ENCODE assay signal across 25 cellular contexts in the genomic region with DNA sequence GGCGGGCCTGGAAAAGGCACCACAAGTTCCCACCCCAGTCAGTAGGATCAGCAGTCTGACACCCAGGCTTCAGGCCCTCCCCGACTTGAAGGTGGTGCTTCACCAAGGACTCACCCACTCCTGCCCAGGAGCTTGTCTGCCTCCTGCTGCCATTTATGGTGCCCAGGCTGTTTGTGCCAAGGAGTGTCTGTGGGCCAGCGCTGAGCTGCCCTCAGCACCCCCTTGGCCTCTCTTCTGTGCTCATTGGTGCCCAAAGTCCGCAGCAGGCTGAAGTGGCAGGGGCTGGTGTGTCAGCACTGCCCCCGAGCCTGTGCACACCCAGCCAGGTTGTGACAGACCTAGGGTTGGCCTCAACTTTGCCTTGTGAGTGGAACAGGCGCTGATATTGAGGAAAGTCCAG. TPM values are rescaled to one million over a fixed set of nuclear protein-coding genes. Genes with fewer than 3 reads are reported as not detected.
DNase-seq lines count a peak whose midpoint lies in the region; ATAC-seq, FAIRE-seq and TF ChIP-seq lines count a peak whose summit lies in the region.
"Had no signal": no experiment of that assay in that cellular context is flagged by ENCODE, and none has a peak within 500 bp of the region (broad histone marks: within the 10 kb centered on the region; RNA-seq: fewer than 3 reads in every experiment).

No MANE protein-coding gene starts in this region.

- POLR2A ChIA-PET in H1 (lab: Charles Lee; ENCODE audit: partially characterized antibody) = interaction anchor here (0.6 to 1.4 kb wide), 2 partner anchors 17 to 22 kb away, joined by 3 to 4 read pairs; no protein-coding TSS in a partner anchor

- H2BK120ac ChIP-seq in H1 (replicated peaks; ENCODE audit: low read depth, low read length) (peak overlapping the region; percentile 33), neuronal stem cell (ENCODE audit: low read depth, low read length) (no peak overlapping the region)

- H2BK5ac ChIP-seq in H1 (ENCODE audit: low read depth, low read length) = peak overlapping the region; percentile 71
- H2BK5ac ChIP-seq in neuronal stem cell (ENCODE audit: low read length) = peak overlapping the region; percentile 35

- H4K20me1 ChIP-seq in KMS-11 (ENCODE audit: insufficient read depth) (peaks cover 8% of the 10 kb centered on the region), H1 (replicated peaks in 1 of 2; ENCODE audit: control insufficient read depth in 1 of 2, insufficient read depth in 2 of 2, low read length in 2 of 2) (peaks cover 3 to 4% of the 10 kb centered on the region in 2 experiments)

- ATAC-seq in right cardiac atrium = peak; percentile 40 to 53
- ATAC-seq: GM23338, HCT116 had no signal

- H2BK15ac ChIP-seq in H1 (ENCODE audit: low read length) = no peak overlapping the region
- no peak overlapping the region for H2BK15ac ChIP-seq in neuronal stem cell (ENCODE audit: low read length)

- H3K14ac ChIP-seq in H1 (ENCODE audit: insufficient read length) = no peak overlapping the region
- peak overlapping the region; percentile 10 for H3K14ac ChIP-seq in neuronal stem cell (ENCODE audit: low read length)

- DNase-seq in H1 (ENCODE audit: low read depth in 1 of 2, low spot score in 2 of 2) (no peak), right cardiac atrium (no peak), neuronal stem cell (ENCODE audit: low spot score) (no peak), kidney glomerular epithelial cell (lab: John Stamatoyannopoulos, UW) (no peak), ascending aorta (ENCODE audit: low spot score in 2 of 2) (no peak), GF-D8 (lab: John Stamatoyannopoulos, UW) (no peak), NCI-H1092 (lab: John Stamatoyannopoulos, UW) (no peak)
- DNase-seq: ACHN; BE2C; C1 segment of cervical spinal cord; CD4-positive, CD25-positive, alpha-beta regulatory T cell; CD8-positive, alpha-beta memory T cell; COR-L47; DMS 273 treated with DMSO at 0.1 percent for 48 hours; DMS53; EL; H7; HFFc6 had no signal

- H2AK5ac ChIP-seq in H1 (ENCODE audit: low read depth, low read length) (no peak overlapping the region), neuronal stem cell (ENCODE audit: low read depth, low read length) (peak overlapping the region; percentile 24)

- H3K36me3 ChIP-seq in KMS-11 (ENCODE audit: insufficient read depth) (no peaks in the 10 kb centered on the region), H1 (ENCODE audit: control insufficient read depth in 2 of 4, insufficient read depth in 4 of 4, low read length in 3 of 4) (no peaks in the 10 kb centered on the region), neuronal stem cell (replicated peaks in 1 of 2; ENCODE audit: control insufficient read depth in 2 of 2, insufficient read depth in 2 of 2, low read length in 2 of 2) (no peaks in the 10 kb centered on the region), ascending aorta (no peaks in the 10 kb centered on the region)
- H3K36me3 ChIP-seq: BE2C had no signal

- no peak overlapping the region for H4K5ac ChIP-seq in H1 (ENCODE audit: insufficient read length, low read depth, low read length)

- no peak overlapping the region for H3K9ac ChIP-seq in KMS-11
- H3K9ac ChIP-seq in H1 (replicated peaks in 1 of 4; ENCODE audit: extremely low read depth in 1 of 4, low read depth in 3 of 4, low read length in 3 of 4) = no peak overlapping the region
- no peak overlapping the region for H3K9ac ChIP-seq in neuronal stem cell (ENCODE audit: low read depth, low read length, poor library complexity)

- no peak for TF ChIP-seq POLR2A in H1 (IDR thresholded peaks at IDR 0.05; ENCODE audit: control extremely low read depth in 1 of 2, low read depth in 2 of 2, low read length in 2 of 2)

- H2BK12ac ChIP-seq in H1 (ENCODE audit: low read depth, low read length) (no peak overlapping the region; the same call in 1 of the 2 replicates), neuronal stem cell (ENCODE audit: low read length) (no peak overlapping the region)

- peak overlapping the region; percentile 48; the same call in 1 of the 2 replicates for H3K18ac ChIP-seq in H1 (ENCODE audit: extremely low read depth, low read length)
- peak overlapping the region; percentile 19 for H3K18ac ChIP-seq in neuronal stem cell (ENCODE audit: low read length)

- no peaks in the 10 kb centered on the region; the same call in 1 of the 2 replicates for H3K23me2 ChIP-seq in H1 (ENCODE audit: low read depth, low read length)

- intact Hi-C loops in right cardiac atrium (cut with DNase I) = no loop called here
- intact Hi-C loops in ascending aorta (cut with DNase I) = no loop called here

- H3K4me1 ChIP-seq in KMS-11 (ENCODE audit: low read depth, poor library complexity, severe bottlenecking) (peaks cover 100% of the 10 kb centered on the region), H1 (replicated peaks in 1 of 4; ENCODE audit: control insufficient read depth in 3 of 4, insufficient read depth in 4 of 4, low read length in 3 of 4) (peaks cover 0 to 24% (median 9%) of the 10 kb centered on the region in 4 experiments), right cardiac atrium (ENCODE audit: control insufficient read depth, insufficient read depth, low read length) (peaks cover 9% of the 10 kb centered on the region), neuronal stem cell (ENCODE audit: control insufficient read depth in 2 of 2, insufficient read depth in 1 of 2, low read depth in 1 of 2, low read length in 2 of 2) (peaks cover 2 to 4% of the 10 kb centered on the region in 2 donors), ascending aorta (no peaks in the 10 kb centered on the region)
- H3K4me1 ChIP-seq: BE2C had no signal

- H3K23ac ChIP-seq in H1 (ENCODE audit: insufficient read length) (no peak overlapping the region), neuronal stem cell (ENCODE audit: low read depth, low read length, poor library complexity) (peak overlapping the region; percentile 81)

- H3K9me3 ChIP-seq in H1 (ENCODE audit: insufficient read depth in 2 of 2, low read depth in 1 of 2, low read length in 1 of 2) (no peaks in the 10 kb centered on the region), right cardiac atrium (ENCODE audit: control insufficient read depth, low read length) (no peaks in the 10 kb centered on the region), neuronal stem cell (replicated peaks in 1 of 2; ENCODE audit: control insufficient read depth in 2 of 2, insufficient read depth in 1 of 2, low read depth in 1 of 2, low read length in 2 of 2) (no peaks in the 10 kb centered on the region), ascending aorta (no peaks in the 10 kb centered on the region)
- H3K9me3 ChIP-seq: BE2C had no signal

- TF ChIP-seq CTCF in KMS-11 (conservative IDR thresholded peaks at IDR 0.05; ENCODE audit: low read depth, low read length) = no peak
- no peak for TF ChIP-seq CTCF in H1 (IDR thresholded peaks at IDR 0.05; ENCODE audit: control extremely low read depth in 1 of 3, insufficient read depth in 1 of 3, low read depth in 1 of 3, low read length in 3 of 3)
- TF ChIP-seq CTCF in ascending aorta (IDR thresholded peaks at IDR 0.05) = no peak

- FAIRE-seq in H1 (lab: Jason Lieb, UNC) = no peak
- FAIRE-seq: A204.1, GM12892, GM18507, HTR-8/SVneo had no signal

- H4K91ac ChIP-seq in H1 (replicated peaks; ENCODE audit: insufficient read length, low read length) (peak overlapping the region; percentile 65), neuronal stem cell (ENCODE audit: low read depth, low read length, poor library complexity) (peak overlapping the region; percentile 94)

- H2BK20ac ChIP-seq in H1 (ENCODE audit: low read length) = no peak overlapping the region

- no peaks in the 10 kb centered on the region for H3K27me3 ChIP-seq in KMS-11 (ENCODE audit: insufficient read depth, low read depth)
- H3K27me3 ChIP-seq in H1 (replicated peaks in 1 of 4; ENCODE audit: control insufficient read depth in 3 of 4, extremely low read depth in 1 of 4, insufficient read depth in 3 of 4, low read length in 3 of 4) = no peaks in the 10 kb centered on the region
- no peaks in the 10 kb centered on the region for H3K27me3 ChIP-seq in right cardiac atrium (ENCODE audit: control insufficient read depth, insufficient read depth)
- no peaks in the 10 kb centered on the region for H3K27me3 ChIP-seq in neuronal stem cell (ENCODE audit: control insufficient read depth in 3 of 3, insufficient read depth in 3 of 3, low read depth in 1 of 3, low read length in 3 of 3)
- H3K27me3 ChIP-seq in ascending aorta = no peaks in the 10 kb centered on the region
- H3K27me3 ChIP-seq: BE2C had no signal

- H3K4me2 ChIP-seq in KMS-11 (peak overlapping the region; percentile 88; the same call in 1 of the 2 replicates), H1 (ENCODE audit: insufficient read depth in 1 of 2, low read depth in 2 of 2, low read length in 2 of 2) (no peak overlapping the region), neuronal stem cell (ENCODE audit: insufficient read depth, low read length, poor library complexity, severe bottlenecking) (no peak overlapping the region)
- H3K4me2 ChIP-seq: GM23338 had no signal

- H3K27ac ChIP-seq in KMS-11 = peak overlapping the region; percentile 87
- H3K27ac ChIP-seq in H1 (ENCODE audit: low read depth, low read length) = no peak overlapping the region
- H3K27ac ChIP-seq in right cardiac atrium (ENCODE audit: low read length) = no peak overlapping the region
- H3K27ac ChIP-seq in neuronal stem cell (replicated peaks; ENCODE audit: low read length) = no peak overlapping the region
- no peak overlapping the region for H3K27ac ChIP-seq in ascending aorta

- H3K79me1 ChIP-seq in H1 (ENCODE audit: low read depth, low read length) (peaks cover 18% of the 10 kb centered on the region), neuronal stem cell (ENCODE audit: low read depth, low read length) (peaks cover 11% of the 10 kb centered on the region)

- peaks cover 98% of the 10 kb centered on the region for H3K79me2 ChIP-seq in KMS-11 (ENCODE audit: insufficient read depth, low read depth)
- peaks cover 0 to 86% of the 10 kb centered on the region in 2 experiments; a peak in 2 of 4 replicates for H3K79me2 ChIP-seq in H1 (ENCODE audit: control insufficient read depth in 1 of 2, insufficient read depth in 2 of 2, low read length in 2 of 2)

- WGBS in H1 (ENCODE audit: extremely low coverage in 1 of 2, insufficient coverage in 1 of 2, insufficient read length in 1 of 2, insufficient replicate concordance in 2 of 2, low coverage in 1 of 2, low lambda C conversion rate in 2 of 2, missing lambda C conversion rate in 1 of 2), 2 experiments = 77% methylated on average over 6 of the region's 6 CpGs; no CpG with 5 or more reads in 1 of the 2 experiments
- 92% methylated on average over 6 of the region's 6 CpGs for WGBS in right cardiac atrium
- WGBS in neuronal stem cell (ENCODE audit: extremely low coverage in 2 of 2, insufficient read length in 2 of 2, insufficient replicate concordance in 1 of 2), 2 donors = no CpG with 5 or more reads among the region's 6 CpGs

- H2AFZ ChIP-seq in KMS-11 (ENCODE audit: low read depth) (no peak overlapping the region), H1 (ENCODE audit: low read length) (no peak overlapping the region), neuronal stem cell (ENCODE audit: low read length) (no peak overlapping the region)
- H2AFZ ChIP-seq: GM23338 had no signal

- H3K4ac ChIP-seq in H1 (replicated peaks; ENCODE audit: insufficient read length, low read depth, low read length) (no peak overlapping the region), neuronal stem cell (ENCODE audit: low read length) (no peak overlapping the region)

- TF ChIP-seq RAD21 in H1 (IDR thresholded peaks at IDR 0.05 in 1 of 2, conservative IDR thresholded peaks at IDR 0.05 in 1 of 2; ENCODE audit: low read depth in 2 of 2, low read length in 2 of 2) = no peak

- TF ChIP-seq EP300 in H1 (IDR thresholded peaks at IDR 0.05; ENCODE audit: borderline replicate concordance in 1 of 2, low read depth in 2 of 2, low read length in 2 of 2) = no peak

- CTCF ChIA-PET in H1 (lab: Charles Lee; ENCODE audit: partially characterized antibody) = interaction anchor here (0.7 to 1.7 kb wide), 4 partner anchors 11 to 68 kb away, joined by 3 to 6 read pairs (median 4); no protein-coding TSS in a partner anchor

- H3K56ac ChIP-seq in H1 (replicated peaks; ENCODE audit: insufficient read length, low read depth, low read length) = no peak overlapping the region

- H4K8ac ChIP-seq in H1 (ENCODE audit: extremely low read depth, insufficient read depth, low read length) (peak overlapping the region; percentile 59), neuronal stem cell (ENCODE audit: low read depth, low read length) (peak overlapping the region; percentile 23)

- H3K4me3 ChIP-seq in KMS-11 (IDR thresholded peaks at IDR 0.05; ENCODE audit: insufficient read depth, low read depth, low read length) = no peak overlapping the region
- no peak overlapping the region for H3K4me3 ChIP-seq in H1 (ENCODE audit: extremely low read depth in 1 of 4, insufficient read depth in 2 of 4, low read depth in 3 of 4, low read length in 4 of 4)
- H3K4me3 ChIP-seq in right cardiac atrium (ENCODE audit: low read length) = no peak overlapping the region
- H3K4me3 ChIP-seq in neuronal stem cell (ENCODE audit: low read length in 2 of 2) = peak overlapping the region in 1 of 2 donors; percentile 37
- no peak overlapping the region for H3K4me3 ChIP-seq in ascending aorta
- H3K4me3 ChIP-seq: GM23338 had no signal

RNA-seq across cellular contexts. Expression of gene JMY, which starts 23.5 kb away (rescaled TPM):
- 13.9 and 14.0 TPM in 2 replicates for total RNA-seq in H1 (2021; fragmentation: NEBNext Ultra II Directional; extraction: Animal tissue kit (Norgen Biotek cat#: 25700))
- polyA plus RNA-seq in H1 (2011; rRNA removed) (1.7 and 2.8 TPM in 2 replicates), right cardiac atrium (4.1 TPM)
- polyA plus RNA-seq in H1 (2011; cell fraction: cytosol; rRNA removed) = 3.0 TPM
- 2.6 TPM for polyA plus RNA-seq in H1 (2011; cell fraction: nucleus; rRNA removed)
- polyA plus RNA-seq in H1 (2012, experiment 1 of 2) = 3.7 to 6.4 TPM (median 3.9 TPM) in 4 replicates
- 0.30 TPM for polyA plus RNA-seq in H1 (2012, experiment 2 of 2)
- 4.8 TPM for polyA plus RNA-seq in H1 (2013, experiment 1 of 2)
- polyA plus RNA-seq in H1 (2013, experiment 2 of 2) = 4.3 TPM
- 6.9 and 8.2 TPM in 2 replicates for polyA minus RNA-seq in H1 (2011; rRNA and poly(A)+ RNA removed)
- polyA minus RNA-seq in H1 (2011; cell fraction: cytosol; rRNA and poly(A)+ RNA removed) = 8.6 TPM
- 14.1 TPM for polyA minus RNA-seq in H1 (2011; cell fraction: nucleus; rRNA and poly(A)+ RNA removed)
- total RNA-seq in right cardiac atrium (10 to 100 TPM; 10.3 to 14.5 (median 11.6) TPM), ascending aorta (5.2 TPM)
- polyA plus RNA-seq in neuronal stem cell (2013, experiment 1 of 2) = 4.2 TPM
- polyA plus RNA-seq in neuronal stem cell (2013, experiment 2 of 2) = 4.4 TPM
